In genomic region chr6:169048185-169048584, GRCh38 we compare ENCODE assay signal across 25 cellular contexts.
"Had no signal": no experiment of that assay in that cellular context is flagged by ENCODE, and none has a peak within 500 bp of the region (broad histone marks: within the 10 kb centered on the region; RNA-seq: fewer than 3 reads in every experiment).

No MANE protein-coding gene starts in this region.

- H3K4me3 ChIP-seq: coronary artery, esophagus squamous epithelium, ovary, psoas muscle, skin epidermis, spleen, thoracic aorta, tibial nerve, upper lobe of left lung, uterus had no signal

- H3K27me3 ChIP-seq: esophagus squamous epithelium, ovary, spleen, tibial nerve, upper lobe of left lung, uterus had no signal

- H3K27ac ChIP-seq: esophagus squamous epithelium, ovary, psoas muscle, spleen, tibial nerve, upper lobe of left lung, uterus had no signal

- ATAC-seq: left ventricle myocardium superior; naive thymus-derived CD8-positive, alpha-beta T cell; psoas muscle; right cardiac atrium; stimulated activated naive B cell treated with anti-CD40 and anti-IgM and Interleukin-4, amounts not matched to agents 10 μg/mL and 1 μg/mL and 100 μg/mL, for 72 hours had no signal

- H3K36me3 ChIP-seq: esophagus squamous epithelium, ovary, spleen, thoracic aorta, tibial nerve, upper lobe of left lung, uterus had no signal

- H3K9me3 ChIP-seq: esophagus squamous epithelium, ovary, psoas muscle, spleen, thoracic aorta, tibial nerve, upper lobe of left lung, uterus had no signal

- DNase-seq: dermis blood vessel endothelial cell; effector memory CD4-positive, alpha-beta T cell; esophagus squamous epithelium; hypothalamus; immature natural killer cell; islet precursor cell; left ventricle myocardium superior; mesendoderm; naive thymus-derived CD8-positive, alpha-beta T cell; nephron progenitor cell; nucleus accumbens; ovary; posterior cingulate gyrus; psoas muscle; right cardiac atrium; spleen; stimulated activated CD4-positive, alpha-beta T cell treated with anti-CD3 and anti-CD28 coated beads, Interleukin-15, amount 100 ng/mL, for 24 hours; stimulated activated CD4-positive, alpha-beta T cell treated with anti-CD3 and anti-CD28 coated beads, Interleukin-2, amount 100 ng/mL, for 48 hours; stimulated activated naive B cell treated with anti-CD40 and anti-IgM and Interleukin-4, amounts not matched to agents 10 μg/mL and 1 μg/mL and 100 μg/mL, for 72 hours; uterus had no signal

- H3K4me1 ChIP-seq: spleen, upper lobe of left lung, uterus had no signal
